In the genomic region with DNA sequence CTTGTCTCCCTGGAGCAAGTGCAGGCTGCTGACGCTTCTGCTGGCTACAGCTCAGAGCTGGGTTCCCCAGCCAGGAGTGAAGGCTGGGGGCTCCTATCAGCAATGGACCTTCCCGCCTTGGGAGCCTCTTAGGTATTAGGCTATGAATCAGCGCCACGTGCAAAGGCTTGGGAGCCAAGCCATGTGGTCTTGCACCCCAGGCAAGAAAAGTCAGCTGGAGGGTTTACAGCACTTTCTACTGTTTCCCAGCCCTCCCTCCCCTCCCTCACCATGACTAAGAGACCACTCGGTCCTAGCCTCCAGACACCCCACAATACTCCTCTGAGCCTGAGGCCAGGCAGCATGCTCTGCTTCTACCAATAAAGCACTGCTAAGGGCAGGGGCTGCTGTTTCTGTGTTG, we compare ENCODE assay signal across 20 cellular contexts. TPM values are rescaled to one million over a fixed set of nuclear protein-coding genes. Genes with fewer than 3 reads are reported as not detected.
DNase-seq lines count a peak whose midpoint lies in the region; ATAC-seq, FAIRE-seq and TF ChIP-seq lines count a peak whose summit lies in the region.
"Had no signal": no experiment of that assay in that cellular context is flagged by ENCODE, and none has a peak within 500 bp of the region (broad histone marks: within the 10 kb centered on the region; RNA-seq: fewer than 3 reads in every experiment).

No MANE protein-coding gene starts in this region.

- H3K79me2 ChIP-seq in K562 (ENCODE audit: control insufficient read depth, insufficient read depth, low read length), result no peaks in the 10 kb centered on the region

- BruUV-seq in K562 (replicated peaks; lab: Mats Ljungman, UMichigan), result no TSS peak

- H3K4me3 ChIP-seq in MG63, result no peak overlapping the region
- no peak overlapping the region for H3K4me3 ChIP-seq in K562
- no peak overlapping the region for H3K4me3 ChIP-seq in mesenchymal stem cell (ENCODE audit: insufficient read depth in 1 of 2, low read depth in 1 of 2, low read length in 2 of 2)
- H3K4me3 ChIP-seq: A549, GM12878 had no signal

- no peak for TF ChIP-seq RAD21 in K562 (CRISPR knock-in tag; conservative IDR thresholded peaks at IDR 0.05 in 1 of 2, IDR thresholded peaks at IDR 0.05 in 1 of 2)

- intact Hi-C loops in K562 (cut with micrococcal nuclease), result no loop called here

- H4K20me1 ChIP-seq in K562 (replicated peaks; ENCODE audit: control insufficient read depth, insufficient read depth, low read length), result no peaks in the 10 kb centered on the region

- TF ChIP-seq POLR2A in K562 (conservative IDR thresholded peaks at IDR 0.05), result no peak

- no peak for FAIRE-seq in K562 (lab: Jason Lieb, UNC)
- FAIRE-seq: A549, GM12878, GM19239 had no signal

- H3K27me3 ChIP-seq in MG63 (no peaks in the 10 kb centered on the region; the same call in 1 of the 2 replicates), K562 (ENCODE audit: control insufficient read depth in 2 of 2, insufficient read depth in 2 of 2, low read length in 2 of 2) (peaks cover 0 to 6% of the 10 kb centered on the region in 2 experiments; a peak in 2 of 5 replicates), mesenchymal stem cell (ENCODE audit: control insufficient read depth in 1 of 2, insufficient read depth in 1 of 2, low read length in 2 of 2) (peaks cover 7 to 12% of the 10 kb centered on the region in 2 experiments)
- H3K27me3 ChIP-seq: BE2C had no signal

- POLR2A ChIA-PET in K562 (lab: Yijun Ruan, JAX), result no interaction called here

- no peak overlapping the region for H2BK5ac ChIP-seq in mesenchymal stem cell (ENCODE audit: low read depth, low read length, poor library complexity, severe bottlenecking)

- CTCF ChIA-PET in K562 (lab: Yijun Ruan, JAX; ENCODE audit: low intra/inter-chr PET ratio), result no interaction called here

- H3K79me1 ChIP-seq in mesenchymal stem cell (replicated peaks; ENCODE audit: low read length, poor library complexity, severe bottlenecking), result no peaks in the 10 kb centered on the region

- no peak overlapping the region for H3K23ac ChIP-seq in mesenchymal stem cell (ENCODE audit: low read length in 2 of 2)

- H3K4me2 ChIP-seq in K562 (ENCODE audit: insufficient read depth, low read length) (no peak overlapping the region), mesenchymal stem cell (ENCODE audit: low read length, poor library complexity, severe bottlenecking) (no peak overlapping the region)
- H3K4me2 ChIP-seq: A549 had no signal

- no peak overlapping the region for H3K14ac ChIP-seq in mesenchymal stem cell (ENCODE audit: low read length in 2 of 2)

- no peak overlapping the region for H2AK5ac ChIP-seq in mesenchymal stem cell (ENCODE audit: low read length, severe bottlenecking)

- H2AFZ ChIP-seq in K562 (ENCODE audit: low read depth, low read length) (no peak overlapping the region), mesenchymal stem cell (ENCODE audit: low read depth, low read length) (no peak overlapping the region)

- H3K4me1 ChIP-seq in K562 (replicated peaks in 1 of 2; ENCODE audit: control insufficient read depth in 2 of 2, insufficient read depth in 2 of 2, low read length in 2 of 2) (peaks cover 0 to 4% of the 10 kb centered on the region in 2 experiments; a peak in 1 of 5 replicates), mesenchymal stem cell (ENCODE audit: control insufficient read depth, insufficient read depth, low read depth, low read length) (no peaks in the 10 kb centered on the region)
- H3K4me1 ChIP-seq: A549, BE2C had no signal

- H2BK120ac ChIP-seq in mesenchymal stem cell (ENCODE audit: low read depth, low read length), result no peak overlapping the region

- DNase-seq in ELR (ENCODE audit: low read depth), result peak; percentile 37
- DNase-seq in MG63, result peak; percentile 25
- peak in 1 of 4 experiments; percentile 16 for DNase-seq in K562 (ENCODE audit: extremely low read depth in 1 of 4, low spot score in 3 of 4)
- DNase-seq in mesenchymal stem cell, result no peak
- no peak for DNase-seq in SIG-M5 (lab: John Stamatoyannopoulos, UW)
- no peak for DNase-seq in DMS153 treated with DMSO at 0.1 percent for 48 hours (lab: John Stamatoyannopoulos, UW; ENCODE audit: unreplicated experiment)
- DNase-seq in G401 (ENCODE audit: low spot score), result no peak
- DNase-seq: BE2C; CD4-positive, alpha-beta memory T cell; DMS79 treated with DMSO at 0.1 percent for 48 hours; IMR-90; KG1 had no signal

- no peak overlapping the region for H3K27ac ChIP-seq in K562 (ENCODE audit: extremely low read depth, low read depth, low read length)
- H3K27ac ChIP-seq in mesenchymal stem cell (ENCODE audit: low read length, poor library complexity, severe bottlenecking), result no peak overlapping the region
- H3K27ac ChIP-seq: A549, C4-2B had no signal

- in situ Hi-C loops in K562 (cut with MboI) (no loop called here), G401 (cut with HindIII; ENCODE audit: low sequenced_read_pairs) (no loop called here)

- H2BK12ac ChIP-seq in mesenchymal stem cell (ENCODE audit: low read length in 2 of 2), result no peak overlapping the region

- no peak for ATAC-seq in K562
- ATAC-seq: A549, GM12878, HCT116 had no signal

- WGBS in K562 (ENCODE audit: insufficient coverage, low coverage, missing lambda C conversion rate), result 34% methylated on average over 3 of the region's 5 CpGs
- WGBS in mesenchymal stem cell, result 92% methylated on average over 5 of the region's 5 CpGs

- no peak overlapping the region for H2BK15ac ChIP-seq in mesenchymal stem cell (ENCODE audit: low read depth, poor library complexity, severe bottlenecking)

- TF ChIP-seq EP300 in K562 (IDR thresholded peaks at IDR 0.05; ENCODE audit: low read length), result no peak

- 0 out of 2 replicates have a peak, but pooled peaks cover 3% of the 10 kb centered on the region for H3K36me3 ChIP-seq in MG63
- peaks cover 26% of the 10 kb centered on the region; the same call in 2 of the 3 replicates for H3K36me3 ChIP-seq in K562 (ENCODE audit: control insufficient read depth, insufficient read depth, low read length)
- H3K36me3 ChIP-seq in mesenchymal stem cell (ENCODE audit: control insufficient read depth in 1 of 2, insufficient read depth in 2 of 2, low read depth in 1 of 2, low read length in 2 of 2), result peaks cover 25 to 28% of the 10 kb centered on the region in 2 experiments
- H3K36me3 ChIP-seq: BE2C had no signal

- H3K9me1 ChIP-seq in K562 (ENCODE audit: control insufficient read depth, insufficient read depth, low read length), result no peaks in the 10 kb centered on the region

- no peak overlapping the region for H3K9ac ChIP-seq in K562 (ENCODE audit: insufficient read depth in 1 of 2, low read depth in 2 of 2, low read length in 2 of 2)
- no peak overlapping the region for H3K9ac ChIP-seq in mesenchymal stem cell (ENCODE audit: low read length)

- no peak overlapping the region for H3K18ac ChIP-seq in mesenchymal stem cell (ENCODE audit: low read depth in 1 of 2, low read length in 2 of 2)

- peak overlapping the region; percentile 21 for H4K8ac ChIP-seq in mesenchymal stem cell (ENCODE audit: low read length)

- TF ChIP-seq CTCF in K562 (IDR thresholded peaks at IDR 0.05 in 2 of 3, conservative IDR thresholded peaks at IDR 0.05 in 1 of 3; ENCODE audit: insufficient read depth in 2 of 3, low read depth in 1 of 3, low read length in 3 of 3), result no peak

- H3K9me3 ChIP-seq in MG63 (no peaks in the 10 kb centered on the region), K562 (replicated peaks; ENCODE audit: control insufficient read depth, insufficient read depth, low read depth, low read length) (no peaks in the 10 kb centered on the region), mesenchymal stem cell (ENCODE audit: control insufficient read depth, low read length) (no peaks in the 10 kb centered on the region)
- H3K9me3 ChIP-seq: A549, BE2C had no signal

- no peak overlapping the region for H4K91ac ChIP-seq in mesenchymal stem cell (ENCODE audit: low read length)

- H3K4ac ChIP-seq in mesenchymal stem cell (ENCODE audit: low read depth in 1 of 2, low read length in 2 of 2), result no peak overlapping the region

RNA-seq across cellular contexts. Expression of a gene that starts 12.3 kb away (rescaled TPM):
- total RNA-seq in MG63 (2014; rRNA removed; shearing (Covaris generic); ENCODE audit: low replicate concordance), result not detected in 2 replicates
- total RNA-seq in K562 (2011; cell fraction: chromatin; rRNA removed; ENCODE audit: low replicate concordance), result not detected in 2 replicates
- total RNA-seq in K562 (2011; cell fraction: nucleolus; rRNA removed), result not detected in 2 replicates
- total RNA-seq in K562 (2011; cell fraction: nucleoplasm; rRNA removed), result not detected in 2 replicates
- total RNA-seq in K562 (2014; rRNA removed) (0.08 TPM in 1 of 2 replicates, not detected in the other), K562 (2014; rRNA removed; fragmentation: Illumina TruSeq; extraction: Trizol) (not detected in 2 replicates), K562 (2015; rRNA removed; fragmentation: Illumina TruSeq; extraction: Trizol) (0.33 and 0.45 TPM in 2 replicates), K562 (2021) (0.20 and 0.22 TPM in 2 replicates)
- polyA plus RNA-seq in K562 (2011; rRNA removed) (not detected in 2 replicates), K562 (2014; fragmentation: Illumina TruSeq; extraction: Trizol) (0.21 and 0.30 TPM in 2 replicates), K562 (2014; fragmentation: Nextera tagmentation; extraction: Ambion mirVana) (under 1 TPM; 0.07 to 0.11 TPM), K562 (2014; rRNA removed) (0.17 and 0.22 TPM in 2 replicates)
- not detected in 2 replicates for polyA plus RNA-seq in K562 (2011; cell fraction: cytosol; rRNA removed)
- 0.04 TPM in 1 of 2 replicates, not detected in the other for polyA plus RNA-seq in K562 (2011; cell fraction: nucleus; rRNA removed)
- polyA plus RNA-seq in K562 (2012), result 1.7 and 2.5 TPM in 2 replicates
- polyA minus RNA-seq in K562 (2011; rRNA and poly(A)+ RNA removed), result not detected in 2 replicates
- polyA minus RNA-seq in K562 (2011; cell fraction: cytosol; rRNA and poly(A)+ RNA removed), result not detected in 2 replicates
- polyA minus RNA-seq in K562 (2011; cell fraction: nucleus; rRNA and poly(A)+ RNA removed), result not detected in 2 replicates
- polyA plus RNA-seq in mesenchymal stem cell (2013, experiment 1 of 2), result not detected
- polyA plus RNA-seq in mesenchymal stem cell (2013, experiment 2 of 2), result not detected
- total RNA-seq in G401 (2014; rRNA removed; shearing (Covaris generic)), result not detected in 2 replicates
- total RNA-seq: CD4-positive, alpha-beta memory T cell; GM12878; HT-29; IMR-90 had no signal
- polyA plus RNA-seq: A549; AG04450; CD4-positive, alpha-beta memory T cell; IMR-90 had no signal

RNA-seq across cellular contexts. Expression of a gene that starts 14.3 kb away (rescaled TPM):
- total RNA-seq in MG63 (2014; rRNA removed; shearing (Covaris generic); ENCODE audit: low replicate concordance), result 16.8 and 27.4 TPM in 2 replicates
- total RNA-seq in K562 (2011; cell fraction: chromatin; rRNA removed; ENCODE audit: low replicate concordance), result 68.2 and 109 TPM in 2 replicates
- total RNA-seq in K562 (2011; cell fraction: nucleolus; rRNA removed), result 49.3 and 61.5 TPM in 2 replicates
- 63.9 and 64.8 TPM in 2 replicates for total RNA-seq in K562 (2011; cell fraction: nucleoplasm; rRNA removed)
- total RNA-seq in K562 (2014; rRNA removed), result 21.1 and 25.7 TPM in 2 replicates
- 18.0 and 18.8 TPM in 2 replicates for total RNA-seq in K562 (2014; rRNA removed; fragmentation: Illumina TruSeq; extraction: Trizol)
- 20.3 and 21.7 TPM in 2 replicates for total RNA-seq in K562 (2015; rRNA removed; fragmentation: Illumina TruSeq; extraction: Trizol)
- total RNA-seq in K562 (2021), result 27.0 and 27.5 TPM in 2 replicates
- 27.1 and 40.0 TPM in 2 replicates for polyA plus RNA-seq in K562 (2011; rRNA removed)
- polyA plus RNA-seq in K562 (2011; cell fraction: cytosol; rRNA removed), result 21.3 and 26.4 TPM in 2 replicates
- 137 and 165 TPM in 2 replicates for polyA plus RNA-seq in K562 (2011; cell fraction: nucleus; rRNA removed)
- 27.9 and 31.8 TPM in 2 replicates for polyA plus RNA-seq in K562 (2012)
- 27.8 and 31.0 TPM in 2 replicates for polyA plus RNA-seq in K562 (2014; fragmentation: Illumina TruSeq; extraction: Trizol)
- 10 to 100 TPM; 16.3 to 27.8 TPM for polyA plus RNA-seq in K562 (2014; fragmentation: Nextera tagmentation; extraction: Ambion mirVana)
- 23.5 and 25.9 TPM in 2 replicates for polyA plus RNA-seq in K562 (2014; rRNA removed)
- polyA minus RNA-seq in K562 (2011; rRNA and poly(A)+ RNA removed), result 20.7 and 21.6 TPM in 2 replicates
- 11.4 and 13.6 TPM in 2 replicates for polyA minus RNA-seq in K562 (2011; cell fraction: cytosol; rRNA and poly(A)+ RNA removed)
- polyA minus RNA-seq in K562 (2011; cell fraction: nucleus; rRNA and poly(A)+ RNA removed), result 27.5 and 39.7 TPM in 2 replicates
- 5.3 TPM for polyA plus RNA-seq in mesenchymal stem cell (2013, experiment 1 of 2)
- 6.2 TPM for polyA plus RNA-seq in mesenchymal stem cell (2013, experiment 2 of 2)
- 15.3 and 17.8 TPM in 2 replicates for total RNA-seq in G401 (2014; rRNA removed; shearing (Covaris generic))

RNA-seq across cellular contexts. Expression of a gene that starts 33.6 kb away (rescaled TPM):
- total RNA-seq in MG63 (2014; rRNA removed; shearing (Covaris generic); ENCODE audit: low replicate concordance), result not detected in 2 replicates
- total RNA-seq in K562 (2011; cell fraction: chromatin; rRNA removed; ENCODE audit: low replicate concordance), result not detected in 2 replicates
- not detected in 2 replicates for total RNA-seq in K562 (2011; cell fraction: nucleolus; rRNA removed)
- total RNA-seq in K562 (2011; cell fraction: nucleoplasm; rRNA removed), result not detected in 2 replicates
- total RNA-seq in K562 (2014; rRNA removed), result not detected in 2 replicates
- total RNA-seq in K562 (2014; rRNA removed; fragmentation: Illumina TruSeq; extraction: Trizol), result not detected in 2 replicates
- total RNA-seq in K562 (2015; rRNA removed; fragmentation: Illumina TruSeq; extraction: Trizol), result not detected in 2 replicates
- total RNA-seq in K562 (2021), result 0.11 TPM in 1 of 2 replicates, not detected in the other
- polyA plus RNA-seq in K562 (2011; rRNA removed), result not detected in 2 replicates
- polyA plus RNA-seq in K562 (2011; cell fraction: cytosol; rRNA removed), result 0.03 and 0.04 TPM in 2 replicates
- not detected in 2 replicates for polyA plus RNA-seq in K562 (2011; cell fraction: nucleus; rRNA removed)
- polyA plus RNA-seq in K562 (2012), result 1.1 TPM in 1 of 2 replicates, not detected in the other
- not detected in 2 replicates for polyA plus RNA-seq in K562 (2014; fragmentation: Illumina TruSeq; extraction: Trizol)
- polyA plus RNA-seq in K562 (2014; fragmentation: Nextera tagmentation; extraction: Ambion mirVana), result not detected
- 0.07 TPM in 1 of 2 replicates, not detected in the other for polyA plus RNA-seq in K562 (2014; rRNA removed)
- 0.57 TPM in 1 of 2 replicates, not detected in the other for polyA minus RNA-seq in K562 (2011; rRNA and poly(A)+ RNA removed)
- not detected in 2 replicates for polyA minus RNA-seq in K562 (2011; cell fraction: cytosol; rRNA and poly(A)+ RNA removed)
- not detected in 2 replicates for polyA minus RNA-seq in K562 (2011; cell fraction: nucleus; rRNA and poly(A)+ RNA removed)
- not detected for polyA plus RNA-seq in mesenchymal stem cell (2013, experiment 1 of 2)
- not detected for polyA plus RNA-seq in mesenchymal stem cell (2013, experiment 2 of 2)
- total RNA-seq in G401 (2014; rRNA removed; shearing (Covaris generic)), result not detected in 2 replicates
- total RNA-seq: CD4-positive, alpha-beta memory T cell; GM12878; H4; HT-29; IMR-90 had no signal
- polyA plus RNA-seq: A549; AG04450; CD4-positive, alpha-beta memory T cell; IMR-90 had no signal

RNA-seq across cellular contexts. Expression of a gene that starts 38.0 kb away (rescaled TPM):
- not detected in 2 replicates for total RNA-seq in MG63 (2014; rRNA removed; shearing (Covaris generic); ENCODE audit: low replicate concordance)
- total RNA-seq in K562 (2011; cell fraction: chromatin; rRNA removed; ENCODE audit: low replicate concordance), result not detected in 2 replicates
- total RNA-seq in K562 (2011; cell fraction: nucleolus; rRNA removed), result not detected in 2 replicates
- not detected in 2 replicates for total RNA-seq in K562 (2011; cell fraction: nucleoplasm; rRNA removed)
- total RNA-seq in K562 (2014; rRNA removed) (not detected in 2 replicates), K562 (2014; rRNA removed; fragmentation: Illumina TruSeq; extraction: Trizol) (not detected in 2 replicates), K562 (2015; rRNA removed; fragmentation: Illumina TruSeq; extraction: Trizol) (not detected in 2 replicates), K562 (2021) (not detected in 2 replicates)
- polyA plus RNA-seq in K562 (2011; rRNA removed) (not detected in 2 replicates), K562 (2014; fragmentation: Illumina TruSeq; extraction: Trizol) (not detected in 2 replicates), K562 (2014; fragmentation: Nextera tagmentation; extraction: Ambion mirVana) (not detected), K562 (2014; rRNA removed) (not detected in 2 replicates)
- polyA plus RNA-seq in K562 (2011; cell fraction: cytosol; rRNA removed), result not detected in 2 replicates
- not detected in 2 replicates for polyA plus RNA-seq in K562 (2011; cell fraction: nucleus; rRNA removed)
- not detected in 2 replicates for polyA plus RNA-seq in K562 (2012)
- not detected in 2 replicates for polyA minus RNA-seq in K562 (2011; rRNA and poly(A)+ RNA removed)
- polyA minus RNA-seq in K562 (2011; cell fraction: cytosol; rRNA and poly(A)+ RNA removed), result not detected in 2 replicates
- not detected in 2 replicates for polyA minus RNA-seq in K562 (2011; cell fraction: nucleus; rRNA and poly(A)+ RNA removed)
- not detected for polyA plus RNA-seq in mesenchymal stem cell (2013, experiment 1 of 2)
- polyA plus RNA-seq in mesenchymal stem cell (2013, experiment 2 of 2), result not detected
- total RNA-seq in G401 (2014; rRNA removed; shearing (Covaris generic)), result not detected in 2 replicates
- total RNA-seq: CD4-positive, alpha-beta memory T cell; GM12878; H4; HT-29; IMR-90 had no signal
- polyA plus RNA-seq: A549; AG04450; CD4-positive, alpha-beta memory T cell; IMR-90 had no signal

RNA-seq across cellular contexts. Expression of a gene that starts 56.6 kb away (rescaled TPM):
- total RNA-seq in MG63 (2014; rRNA removed; shearing (Covaris generic); ENCODE audit: low replicate concordance), result not detected in 2 replicates
- total RNA-seq in K562 (2011; cell fraction: chromatin; rRNA removed; ENCODE audit: low replicate concordance), result not detected in 2 replicates
- total RNA-seq in K562 (2011; cell fraction: nucleolus; rRNA removed), result not detected in 2 replicates
- total RNA-seq in K562 (2011; cell fraction: nucleoplasm; rRNA removed), result not detected in 2 replicates
- total RNA-seq in K562 (2014; rRNA removed), result not detected in 2 replicates
- not detected in 2 replicates for total RNA-seq in K562 (2014; rRNA removed; fragmentation: Illumina TruSeq; extraction: Trizol)
- not detected in 2 replicates for total RNA-seq in K562 (2015; rRNA removed; fragmentation: Illumina TruSeq; extraction: Trizol)
- total RNA-seq in K562 (2021), result not detected in 2 replicates
- polyA plus RNA-seq in K562 (2011; rRNA removed), result not detected in 2 replicates
- polyA plus RNA-seq in K562 (2011; cell fraction: cytosol; rRNA removed), result not detected in 2 replicates
- not detected in 2 replicates for polyA plus RNA-seq in K562 (2011; cell fraction: nucleus; rRNA removed)
- polyA plus RNA-seq in K562 (2012), result not detected in 2 replicates
- not detected in 2 replicates for polyA plus RNA-seq in K562 (2014; fragmentation: Illumina TruSeq; extraction: Trizol)
- not detected for polyA plus RNA-seq in K562 (2014; fragmentation: Nextera tagmentation; extraction: Ambion mirVana)
- polyA plus RNA-seq in K562 (2014; rRNA removed), result not detected in 2 replicates
- polyA minus RNA-seq in K562 (2011; rRNA and poly(A)+ RNA removed), result not detected in 2 replicates
- polyA minus RNA-seq in K562 (2011; cell fraction: cytosol; rRNA and poly(A)+ RNA removed), result not detected in 2 replicates
- not detected in 2 replicates for polyA minus RNA-seq in K562 (2011; cell fraction: nucleus; rRNA and poly(A)+ RNA removed)
- not detected for polyA plus RNA-seq in mesenchymal stem cell (2013, experiment 1 of 2)
- not detected for polyA plus RNA-seq in mesenchymal stem cell (2013, experiment 2 of 2)
- total RNA-seq in G401 (2014; rRNA removed; shearing (Covaris generic)), result not detected in 2 replicates
- total RNA-seq: GM12878, HT-29, IMR-90 had no signal
- polyA plus RNA-seq: AG04450, GM12878, IMR-90 had no signal

Comparison
In these comparisons a context has a peak if more than half of its experiments do, and no peak if none do; other contexts are left out.
1. DNase-seq: peak in ELR (single experiment) and MG63 (single experiment); none in mesenchymal stem cell (single experiment), SIG-M5 (single experiment), DMS153 treated with DMSO at 0.1 percent for 48 hours (single experiment) and G401 (single experiment).